ENCODE assay signal across 19 cellular contexts in the genomic region with DNA sequence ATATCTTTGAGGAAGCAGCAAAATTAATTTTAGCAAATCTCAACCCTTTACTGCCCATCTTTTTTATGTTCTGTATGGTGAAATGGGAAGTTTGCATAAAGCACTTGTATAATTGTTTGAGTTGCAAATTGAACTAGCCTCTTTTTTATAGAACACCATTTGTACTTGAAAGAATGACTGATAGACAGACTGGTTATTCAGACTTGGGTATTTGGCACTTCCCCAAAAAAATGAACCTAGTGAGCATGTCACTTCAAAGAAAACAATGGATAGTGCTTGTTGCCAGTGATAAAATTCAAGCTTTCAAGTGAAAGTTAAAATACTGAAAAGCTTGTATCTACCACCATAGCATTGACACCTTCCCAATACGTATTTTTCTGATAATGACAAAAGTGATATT.
"Had no signal": no experiment of that assay in that cellular context is flagged by ENCODE, and none has a peak within 500 bp of the region (broad histone marks: within the 10 kb centered on the region; RNA-seq: fewer than 3 reads in every experiment).

No MANE protein-coding gene starts in this region.

- H3K4me3 ChIP-seq: breast epithelium, esophagus squamous epithelium, heart left ventricle, suprapubic skin, upper lobe of left lung had no signal

- H3K9me3 ChIP-seq: breast epithelium, esophagus squamous epithelium, heart left ventricle, suprapubic skin, upper lobe of left lung had no signal

- H3K27ac ChIP-seq: breast epithelium, esophagus squamous epithelium, foreskin keratinocyte, heart left ventricle, suprapubic skin, upper lobe of left lung had no signal

- DNase-seq: activated CD4-positive, alpha-beta memory T cell treated with anti-CD3 and anti-CD28 coated beads for 36 hours; activated CD4-positive, alpha-beta T cell treated with anti-CD3 and anti-CD28 coated beads for 1 hour; activated gamma-delta T cell; activated naive CD8-positive, alpha-beta T cell treated with anti-CD3 and anti-CD28 coated beads, Interleukin-2, amount 10 ng/mL, durations not matched to agents 7 days and 5 days; activated T-cell treated with anti-CD3 and anti-CD28 coated beads, Interleukin-2, amount 50 U/mL, for 48 hours; anterior cingulate cortex; dorsolateral prefrontal cortex; esophagus squamous epithelium; foreskin keratinocyte; heart left ventricle; left colon; nucleus accumbens; stimulated activated naive CD4-positive, alpha-beta T cell; T-helper 9 cell had no signal

- ATAC-seq: foreskin keratinocyte; left colon; natural killer cell treated with Interleukin-12 subunit alpha and Interleukin-12 subunit beta and Interleukin-15 and Interleukin-18, amount 100 ng/mL, for 72 hours; sciatic nerve had no signal

- H3K27me3 ChIP-seq: breast epithelium, dorsolateral prefrontal cortex, esophagus squamous epithelium, foreskin keratinocyte, heart left ventricle, suprapubic skin, upper lobe of left lung had no signal

- H3K4me1 ChIP-seq: breast epithelium, foreskin keratinocyte, heart left ventricle, suprapubic skin, upper lobe of left lung had no signal

- H3K36me3 ChIP-seq: upper lobe of left lung had no signal
